Comparison of ENCODE assay signal across 12 cellular contexts in the genomic region with DNA sequence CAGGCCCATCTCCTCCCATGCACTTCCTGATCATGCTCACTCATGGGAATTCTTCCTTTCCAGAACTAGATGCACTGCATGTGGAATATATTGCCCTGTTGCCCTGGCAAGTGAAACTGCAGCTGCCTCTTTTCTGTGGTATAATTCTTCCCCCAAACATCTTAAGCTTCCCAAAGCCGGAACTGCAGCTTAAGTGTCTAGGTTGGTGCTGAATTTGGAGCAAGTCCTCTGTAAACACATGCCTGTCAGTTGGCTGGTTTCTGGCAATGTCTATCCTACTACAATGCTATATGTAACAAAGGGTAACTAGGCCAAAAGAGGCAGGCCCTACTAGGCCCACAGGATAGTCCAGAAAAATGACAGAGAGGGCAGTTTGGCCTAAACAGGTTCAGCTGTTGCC. TPM values are rescaled to one million over a fixed set of nuclear protein-coding genes. Genes with fewer than 3 reads are reported as not detected.
DNase-seq lines count a peak whose midpoint lies in the region; ATAC-seq and TF ChIP-seq lines count a peak whose summit lies in the region.
"Had no signal": no experiment of that assay in that cellular context is flagged by ENCODE, and none has a peak within 500 bp of the region (broad histone marks: within the 10 kb centered on the region; RNA-seq: fewer than 3 reads in every experiment).

No MANE protein-coding gene starts in this region.

- intact Hi-C loops in psoas muscle (cut with DNase I), result no loop called here

- 14 to 48% (median 16%) methylated on average over 1 of the region's 1 CpG for WGBS in psoas muscle, 3 donors

- H3K4me1 ChIP-seq in psoas muscle, result peaks cover 7% of the 10 kb centered on the region

- no peaks in the 10 kb centered on the region for H3K9me3 Mint-ChIP-seq in stimulated activated naive CD8-positive, alpha-beta T cell treated with anti-CD3 and anti-CD28 coated beads, Interleukin-15, Interleukin-2, amounts not matched to agents 100 ng/mL and 50 ng/mL, for 24 hours
- H3K9me3 Mint-ChIP-seq in brain, result no peaks in the 10 kb centered on the region
- H3K9me3 Mint-ChIP-seq: CD8-positive, alpha-beta memory T cell had no signal

- no peaks in the 10 kb centered on the region for H3K27me3 Mint-ChIP-seq in stimulated activated naive CD8-positive, alpha-beta T cell treated with anti-CD3 and anti-CD28 coated beads, Interleukin-15, Interleukin-2, amounts not matched to agents 100 ng/mL and 50 ng/mL, for 24 hours
- no peaks in the 10 kb centered on the region for H3K27me3 Mint-ChIP-seq in brain
- H3K27me3 Mint-ChIP-seq: CD8-positive, alpha-beta memory T cell had no signal

- H3K4me3 Mint-ChIP-seq in stimulated activated naive CD8-positive, alpha-beta T cell treated with anti-CD3 and anti-CD28 coated beads, Interleukin-15, Interleukin-2, amounts not matched to agents 100 ng/mL and 50 ng/mL, for 24 hours, result no peak overlapping the region
- no peak overlapping the region for H3K4me3 Mint-ChIP-seq in brain
- H3K4me3 Mint-ChIP-seq: CD8-positive, alpha-beta memory T cell had no signal

- H3K9me3 ChIP-seq in psoas muscle, result no peaks in the 10 kb centered on the region

- H3K4me1 Mint-ChIP-seq in stimulated activated naive CD8-positive, alpha-beta T cell treated with anti-CD3 and anti-CD28 coated beads, Interleukin-15, Interleukin-2, amounts not matched to agents 100 ng/mL and 50 ng/mL, for 24 hours (ENCODE audit: low read depth), result no peaks in the 10 kb centered on the region
- no peaks in the 10 kb centered on the region for H3K4me1 Mint-ChIP-seq in brain
- H3K4me1 Mint-ChIP-seq: CD8-positive, alpha-beta memory T cell had no signal

- peak overlapping the region; percentile 60 for H3K27ac ChIP-seq in psoas muscle

- no peak overlapping the region for H3K4me3 ChIP-seq in psoas muscle

- peak overlapping the region; percentile 10 for H3K27ac Mint-ChIP-seq in stimulated activated naive CD8-positive, alpha-beta T cell treated with anti-CD3 and anti-CD28 coated beads, Interleukin-15, Interleukin-2, amounts not matched to agents 100 ng/mL and 50 ng/mL, for 24 hours
- H3K27ac Mint-ChIP-seq in brain, result peak overlapping the region in 3 of 5 experiments; percentile 13 to 91 (median 61)

- no peak for DNase-seq in stimulated activated naive CD8-positive, alpha-beta T cell treated with anti-CD3 and anti-CD28 coated beads, Interleukin-15, Interleukin-2, amounts not matched to agents 100 U/mL and 50 U/mL, for 24 hours
- no peak for DNase-seq in psoas muscle
- DNase-seq in stimulated activated naive CD4-positive, alpha-beta T cell treated with Interleukin-2 at 50 U/mL for 16 hours (lab: John Stamatoyannopoulos, UW), result no peak
- DNase-seq in NCI-H345 treated with DMSO at 0.1 percent for 48 hours (lab: John Stamatoyannopoulos, UW; ENCODE audit: unreplicated experiment), result no peak
- DNase-seq in stimulated activated CD4-positive, alpha-beta T cell treated with anti-CD3 and anti-CD28 coated beads, Interleukin-4, amount 100 ng/mL, for 24 hours, result no peak
- DNase-seq in C1 segment of cervical spinal cord (lab: John Stamatoyannopoulos, UW), result no peak
- DNase-seq: CD8-positive, alpha-beta memory T cell; NCI-H146; NCI-H2107; SIG-M5 had no signal

- H3K36me3 Mint-ChIP-seq in stimulated activated naive CD8-positive, alpha-beta T cell treated with anti-CD3 and anti-CD28 coated beads, Interleukin-15, Interleukin-2, amounts not matched to agents 100 ng/mL and 50 ng/mL, for 24 hours (ENCODE audit: low read depth), result peaks cover 74% of the 10 kb centered on the region
- peaks cover 74% of the 10 kb centered on the region for H3K36me3 Mint-ChIP-seq in brain

- no peaks in the 10 kb centered on the region for H3K27me3 ChIP-seq in psoas muscle (ENCODE audit: insufficient read depth in 3 of 3, low read length in 2 of 3)

- peaks cover 16 to 89% of the 10 kb centered on the region in 2 donors for H3K36me3 ChIP-seq in psoas muscle (ENCODE audit: insufficient read depth in 1 of 2, low read depth in 1 of 2)

- no peak for ATAC-seq in stimulated activated naive CD8-positive, alpha-beta T cell treated with anti-CD3 and anti-CD28 coated beads, Interleukin-15, Interleukin-2, amounts not matched to agents 100 U/mL and 50 U/mL, for 24 hours
- no peak for ATAC-seq in psoas muscle

- no peak for TF ChIP-seq CTCF in brain (conservative IDR thresholded peaks at IDR 0.05)
- no peak for TF ChIP-seq CTCF in psoas muscle (IDR thresholded peaks at IDR 0.05)

RNA-seq across cellular contexts. Expression of a gene that starts 27.9 kb away (rescaled TPM):
- polyA plus RNA-seq in brain (ENCODE audit: insufficient read depth, low read depth, low replicate concordance), result 40.8 TPM
- 10 to 100 TPM; 47.1 to 58.6 (median 54.6) TPM for total RNA-seq in psoas muscle
- polyA plus RNA-seq in psoas muscle, result 10 to 100 TPM; 45.7 to 46.7 (median 45.7) TPM

RNA-seq across cellular contexts. Expression of a gene that starts 43.0 kb away (rescaled TPM):
- 195 TPM for polyA plus RNA-seq in brain (ENCODE audit: insufficient read depth, low read depth, low replicate concordance)
- total RNA-seq in psoas muscle, result 100 to 1,000 TPM; 247 to 422 (median 337) TPM
- 100 to 1,000 TPM; 411 to 533 (median 483) TPM for polyA plus RNA-seq in psoas muscle

RNA-seq across cellular contexts. Expression of a gene that starts 43.3 kb away (rescaled TPM):
- 55.5 TPM for polyA plus RNA-seq in brain (ENCODE audit: insufficient read depth, low read depth, low replicate concordance)
- total RNA-seq in psoas muscle, result 10 to 100 TPM; 12.1 to 32.0 (median 21.8) TPM
- 10 to 100 TPM; 27.6 to 46.1 (median 38.0) TPM for polyA plus RNA-seq in psoas muscle
